14 cellular contexts compared by ENCODE assay signal in the genomic region with DNA sequence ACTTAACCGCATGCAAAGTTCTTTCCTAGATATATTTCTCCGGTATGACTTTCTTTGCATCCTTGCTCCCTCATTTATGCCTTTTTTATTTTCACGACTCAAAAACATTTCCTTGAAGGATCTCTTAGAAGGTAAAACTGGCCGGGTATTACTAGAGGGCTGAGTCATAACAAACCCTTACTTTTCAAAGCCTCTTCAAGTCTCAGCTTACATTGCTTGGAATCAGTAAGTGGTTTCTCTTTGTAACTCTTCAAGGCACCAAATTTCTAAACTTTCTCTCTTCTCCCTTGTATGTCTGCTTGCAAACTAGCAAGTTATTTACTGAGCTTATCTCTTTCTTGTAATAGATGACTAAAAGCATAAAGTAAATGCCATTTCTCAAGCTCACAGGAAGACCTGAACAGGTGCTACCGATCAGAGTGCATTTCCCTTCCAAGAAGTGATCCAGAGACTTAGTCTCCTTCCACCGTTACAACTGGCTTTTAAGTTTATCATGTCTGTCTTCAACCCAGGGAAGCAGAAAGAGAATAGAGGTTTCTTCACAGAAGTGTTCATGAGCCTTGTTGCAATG.
A peak's percentile ranks its signal among the peaks of the same experiment; 100 is the strongest.
DNase-seq lines count a peak whose midpoint lies in the region; ATAC-seq and TF ChIP-seq lines count a peak whose summit lies in the region.
"Had no signal": no experiment of that assay in that cellular context is flagged by ENCODE, and none has a peak within 500 bp of the region (broad histone marks: within the 10 kb centered on the region; RNA-seq: fewer than 3 reads in every experiment).

No MANE protein-coding gene starts in this region.

- H2AFZ ChIP-seq in osteoblast (ENCODE audit: low read length), result peak overlapping the region; percentile 30

- peak overlapping the region; percentile 17 to 76 (median 54) for H3K27ac ChIP-seq in body of pancreas
- H3K27ac ChIP-seq in osteoblast (ENCODE audit: low read depth, low read length), result no peak overlapping the region
- H3K27ac ChIP-seq in breast epithelium, result no peak overlapping the region

- H3K27me3 ChIP-seq in body of pancreas, result no peaks in the 10 kb centered on the region
- no peaks in the 10 kb centered on the region for H3K27me3 ChIP-seq in osteoblast (ENCODE audit: insufficient read depth, low read length)
- H3K27me3 ChIP-seq in breast epithelium, result no peaks in the 10 kb centered on the region

- 42 to 44% methylated on average over 6 of the region's 6 CpGs for WGBS in body of pancreas, 2 donors

- intact Hi-C loops in body of pancreas (cut with DNase I), result no loop called here
- intact Hi-C loops in breast epithelium (cut with DNase I; ENCODE audit: low total_unique reads), result no loop called here

- no peak overlapping the region for H3K27ac Mint-ChIP-seq in chondrocyte (ENCODE audit: unreplicated experiment)
- H3K27ac Mint-ChIP-seq: stimulated activated memory B cell treated with anti-CD40 and anti-IgM and Interleukin-4, amounts not matched to agents 10 μg/mL and 1 μg/mL and 100 μg/mL, for 72 hours had no signal

- ATAC-seq in GM21526 (IDR thresholded peaks at IDR 0.05; ENCODE audit: low FRiP score, unreplicated experiment) (peak; percentile 49), HG03342 (IDR thresholded peaks at IDR 0.05; ENCODE audit: unreplicated experiment) (peak; percentile 60), body of pancreas (peak; percentile 43)
- ATAC-seq: stimulated activated memory B cell treated with anti-CD40 and anti-IgM and Interleukin-4, amounts not matched to agents 10 μg/mL and 1 μg/mL and 100 μg/mL, for 72 hours had no signal

- no peak overlapping the region for H3K4me3 Mint-ChIP-seq in chondrocyte (ENCODE audit: unreplicated experiment)
- H3K4me3 Mint-ChIP-seq: stimulated activated memory B cell treated with anti-CD40 and anti-IgM and Interleukin-4, amounts not matched to agents 10 μg/mL and 1 μg/mL and 100 μg/mL, for 72 hours had no signal

- no peaks in the 10 kb centered on the region for H3K27me3 Mint-ChIP-seq in chondrocyte (ENCODE audit: low read depth)
- H3K27me3 Mint-ChIP-seq: stimulated activated memory B cell treated with anti-CD40 and anti-IgM and Interleukin-4, amounts not matched to agents 10 μg/mL and 1 μg/mL and 100 μg/mL, for 72 hours had no signal

- H3K4me1 ChIP-seq in body of pancreas (peaks cover 50% of the 10 kb centered on the region), osteoblast (ENCODE audit: insufficient read depth, low read length) (no peaks in the 10 kb centered on the region), breast epithelium (no peaks in the 10 kb centered on the region)

- no peaks in the 10 kb centered on the region for H3K4me1 Mint-ChIP-seq in chondrocyte (ENCODE audit: low read depth)
- H3K4me1 Mint-ChIP-seq: stimulated activated memory B cell treated with anti-CD40 and anti-IgM and Interleukin-4, amounts not matched to agents 10 μg/mL and 1 μg/mL and 100 μg/mL, for 72 hours had no signal

- TF ChIP-seq POLR2A in body of pancreas (IDR thresholded peaks at IDR 0.05) (no peak), breast epithelium (IDR thresholded peaks at IDR 0.05) (no peak)

- DNase-seq in body of pancreas (no peak), osteoblast (ENCODE audit: insufficient read length, low spot score, missing footprints) (no peak), breast epithelium (ENCODE audit: low spot score in 2 of 2) (no peak), NCI-H2196 treated with DMSO at 0.1 percent for 48 hours (lab: John Stamatoyannopoulos, UW; ENCODE audit: unreplicated experiment) (no peak), chondrocyte (ENCODE audit: low spot score) (no peak)
- DNase-seq: activated CD4-positive, CD25-positive, alpha-beta regulatory T cell; activated naive CD4-positive, alpha-beta T cell treated with anti-CD3 and anti-CD28 coated beads, Interleukin-2, amount 50 U/mL, for 16 hours; DMS 273 treated with DMSO at 0.1 percent for 48 hours; kidney; NCI-H1930; NCI-H69 had no signal

- H3K79me2 ChIP-seq in osteoblast (ENCODE audit: insufficient read depth, low read length), result no peaks in the 10 kb centered on the region

- peak overlapping the region; percentile 20 for H3K4me2 ChIP-seq in osteoblast (ENCODE audit: insufficient read depth, low read length)

- H3K9me3 Mint-ChIP-seq in chondrocyte (ENCODE audit: low read depth), result no peaks in the 10 kb centered on the region
- H3K9me3 Mint-ChIP-seq: stimulated activated memory B cell treated with anti-CD40 and anti-IgM and Interleukin-4, amounts not matched to agents 10 μg/mL and 1 μg/mL and 100 μg/mL, for 72 hours had no signal

- no peaks in the 10 kb centered on the region for H4K20me1 ChIP-seq in osteoblast (ENCODE audit: insufficient read depth, low read length)

- TF ChIP-seq CTCF in body of pancreas (IDR thresholded peaks at IDR 0.05), result no peak
- TF ChIP-seq CTCF in osteoblast (IDR thresholded peaks at IDR 0.05; ENCODE audit: extremely low read depth, low read depth, low read length), result no peak
- TF ChIP-seq CTCF in breast epithelium (IDR thresholded peaks at IDR 0.05), result no peak
- TF ChIP-seq CTCF in chondrocyte (IDR thresholded peaks at IDR 0.05), result no peak

- H3K36me3 Mint-ChIP-seq in chondrocyte (ENCODE audit: low read depth), result no peaks in the 10 kb centered on the region
- H3K36me3 Mint-ChIP-seq: stimulated activated memory B cell treated with anti-CD40 and anti-IgM and Interleukin-4, amounts not matched to agents 10 μg/mL and 1 μg/mL and 100 μg/mL, for 72 hours had no signal

- H3K36me3 ChIP-seq in body of pancreas (replicated peaks in 1 of 2; ENCODE audit: insufficient read depth in 1 of 2, low read depth in 2 of 2), result no peaks in the 10 kb centered on the region
- H3K36me3 ChIP-seq in osteoblast (ENCODE audit: insufficient read depth, low read length), result no peaks in the 10 kb centered on the region
- H3K36me3 ChIP-seq in breast epithelium, result no peaks in the 10 kb centered on the region

- no peak overlapping the region for H3K4me3 ChIP-seq in body of pancreas
- H3K4me3 ChIP-seq in osteoblast (ENCODE audit: insufficient read depth, low read length), result no peak overlapping the region
- H3K4me3 ChIP-seq in breast epithelium, result no peak overlapping the region

- no peaks in the 10 kb centered on the region for H3K9me3 ChIP-seq in body of pancreas
- no peaks in the 10 kb centered on the region for H3K9me3 ChIP-seq in osteoblast (ENCODE audit: low read depth, low read length)
- no peaks in the 10 kb centered on the region for H3K9me3 ChIP-seq in breast epithelium

Comparison
In these comparisons a context has a peak if more than half of its experiments do, and no peak if none do; other contexts are left out.
1. H3K27ac ChIP-seq: peak in body of pancreas (4 of 4); none in osteoblast (single experiment) and breast epithelium (0 of 2).
2. Peak in every context shown above with its lines, with median percentiles within 50 percentile points of each other: ATAC-seq.